Comparison of ENCODE assay signal across 1 cellular context in the genomic region with DNA sequence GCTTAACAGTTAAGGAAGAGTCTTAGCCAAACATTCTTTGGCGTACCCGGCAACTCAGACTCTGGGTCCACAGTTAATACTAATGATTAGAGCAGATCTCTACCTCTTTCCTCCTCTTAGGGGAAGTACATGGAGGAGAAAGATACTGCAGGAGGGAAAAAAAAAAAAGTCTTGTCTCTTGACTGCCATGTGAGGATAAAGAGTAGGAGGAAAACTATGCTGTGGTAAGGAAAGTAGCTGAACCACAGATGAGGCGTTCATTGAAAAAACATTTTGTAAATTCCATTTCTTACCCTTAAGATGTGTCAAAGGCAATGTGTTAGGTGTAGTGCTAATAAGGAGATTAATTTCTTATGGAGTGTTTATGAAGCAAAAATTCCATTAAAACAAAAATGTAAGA.
TF ChIP-seq lines count a peak whose summit lies in the region.

No MANE protein-coding gene starts in this region.

TF ChIP-seq in IMR-90, 13 proteins besides CTCF, POLR2A, EP300 and RAD21:
- TF ChIP-seq, protein P1, sequence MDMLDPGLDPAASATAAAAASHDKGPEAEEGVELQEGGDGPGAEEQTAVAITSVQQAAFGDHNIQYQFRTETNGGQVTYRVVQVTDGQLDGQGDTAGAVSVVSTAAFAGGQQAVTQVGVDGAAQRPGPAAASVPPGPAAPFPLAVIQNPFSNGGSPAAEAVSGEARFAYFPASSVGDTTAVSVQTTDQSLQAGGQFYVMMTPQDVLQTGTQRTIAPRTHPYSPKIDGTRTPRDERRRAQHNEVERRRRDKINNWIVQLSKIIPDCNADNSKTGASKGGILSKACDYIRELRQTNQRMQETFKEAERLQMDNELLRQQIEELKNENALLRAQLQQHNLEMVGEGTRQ (IDR thresholded peaks at IDR 0.05; ENCODE audit: low read depth, low read length): peak; percentile 18; the same call in 1 of the 2 replicates
- TF ChIP-seq RFX5 (IDR thresholded peaks at IDR 0.05; ENCODE audit: low read depth, low read length): no peak
